2 cellular contexts compared by ENCODE assay signal in genomic region chr11:70029115-70029830, GRCh38.
TF ChIP-seq lines count a peak whose summit lies in the region.

No MANE protein-coding gene starts in this region.

TF ChIP-seq in K562, 482 proteins besides CTCF, POLR2A, EP300 and RAD21:
- TF ChIP-seq UBTF (IDR thresholded peaks at IDR 0.05; ENCODE audit: borderline replicate concordance in 1 of 2, low read depth in 2 of 2, low read length in 2 of 2) (peak in 1 of 2 experiments; percentile 65; a peak in 1 of 4 replicates), FOXM1 (IDR thresholded peaks at IDR 0.05; ENCODE audit: low read depth) (no peak), FOXM1 (CRISPR knock-in tag; IDR thresholded peaks at IDR 0.05; ENCODE audit: low read depth) (no peak), CREB3L1 (IDR thresholded peaks at IDR 0.05; ENCODE audit: borderline replicate concordance, low read depth) (no peak), CREB5 (CRISPR knock-in tag; IDR thresholded peaks at IDR 0.05) (no peak), KAT8 (IDR thresholded peaks at IDR 0.05; ENCODE audit: low read depth) (no peak), HDAC3 (IDR thresholded peaks at IDR 0.05; ENCODE audit: borderline replicate concordance, partially characterized antibody) (no peak), MTA2 (IDR thresholded peaks at IDR 0.05; ENCODE audit: low read depth) (no peak), MLLT1 (IDR thresholded peaks at IDR 0.05) (no peak), RUNX1 (IDR thresholded peaks at IDR 0.05; ENCODE audit: low read depth) (no peak)

TF ChIP-seq in liver, 16 proteins besides CTCF, POLR2A, EP300 and RAD21 (continued from another document):
- peak; percentile 60 for TF ChIP-seq REST (IDR thresholded peaks at IDR 0.05)
- TF ChIP-seq ATF3 (IDR thresholded peaks at IDR 0.05), result no peak
- TF ChIP-seq SP1 (IDR thresholded peaks at IDR 0.05), result peak; percentile 78
- no peak for TF ChIP-seq TAF1 (conservative IDR thresholded peaks at IDR 0.05)
- no peak for TF ChIP-seq MAX (IDR thresholded peaks at IDR 0.05)
- TF ChIP-seq JUND (IDR thresholded peaks at IDR 0.05), result peak in 1 of 2 donors; percentile 79
- peak; percentile 75 for TF ChIP-seq NR2F2 (IDR thresholded peaks at IDR 0.05)
- no peak for TF ChIP-seq ZBTB33 (IDR thresholded peaks at IDR 0.05)
- TF ChIP-seq FOXA2 (IDR thresholded peaks at IDR 0.05), result no peak
